In genomic region chr17:79754903-79755302, GRCh38 we compare ENCODE assay signal across 10 cellular contexts. TPM values are rescaled to one million over a fixed set of nuclear protein-coding genes. Genes with fewer than 3 reads are reported as not detected.
DNase-seq lines count a peak whose midpoint lies in the region; ATAC-seq, FAIRE-seq and TF ChIP-seq lines count a peak whose summit lies in the region.
"Not testable (repeated sequence)": the region's sequence is repeated elsewhere in the genome, so short reads cannot be mapped to it uniquely, and the experiment has no call there.
"Had no signal": no experiment of that assay in that cellular context is flagged by ENCODE, and none has a peak within 500 bp of the region (broad histone marks: within the 10 kb centered on the region; RNA-seq: fewer than 3 reads in every experiment).

No MANE protein-coding gene starts in this region.

- H3K36me3 Mint-ChIP-seq in activated naive CD8-positive, alpha-beta T cell; chondrocyte (ENCODE audit: low read depth); progenitor cell of endocrine pancreas (ENCODE audit: insufficient read depth): not testable (repeated sequence)

- H3K27ac Mint-ChIP-seq in activated naive CD8-positive, alpha-beta T cell: peak overlapping the region; percentile 10
- H3K27ac Mint-ChIP-seq in chondrocyte (ENCODE audit: unreplicated experiment): not testable (repeated sequence)
- H3K27ac Mint-ChIP-seq in progenitor cell of endocrine pancreas: peak overlapping the region; percentile 23

- not testable (repeated sequence) for H3K36me3 ChIP-seq in kidney (ENCODE audit: control insufficient read depth in 1 of 2, insufficient read depth in 2 of 2, low read length in 2 of 2); lower lobe of right lung

- H3K4me3 Mint-ChIP-seq in activated naive CD8-positive, alpha-beta T cell; chondrocyte (ENCODE audit: unreplicated experiment); progenitor cell of endocrine pancreas (ENCODE audit: low read depth): not testable (repeated sequence)

- H3K9ac ChIP-seq in kidney (ENCODE audit: low read length in 2 of 2): not testable (repeated sequence)

- H3K27ac ChIP-seq in kidney (ENCODE audit: low read depth in 2 of 2, low read length in 2 of 2); lower lobe of right lung: not testable (repeated sequence)

- H3K4me3 ChIP-seq in kidney (ENCODE audit: low read length in 2 of 2); lower lobe of right lung: not testable (repeated sequence)

- not testable (repeated sequence) for FAIRE-seq in kidney (lab: Jason Lieb, UNC)

- H3K27me3 Mint-ChIP-seq in activated naive CD8-positive, alpha-beta T cell: peaks cover 10% of the 10 kb centered on the region
- H3K27me3 Mint-ChIP-seq in chondrocyte (ENCODE audit: low read depth): peaks cover 20% of the 10 kb centered on the region
- H3K27me3 Mint-ChIP-seq in progenitor cell of endocrine pancreas: not testable (repeated sequence)

- ATAC-seq in lower lobe of right lung: not testable (repeated sequence)

- TF ChIP-seq CTCF in chondrocyte (IDR thresholded peaks at IDR 0.05); kidney (IDR thresholded peaks at IDR 0.05; ENCODE audit: borderline replicate concordance, extremely low read depth, insufficient read depth); lower lobe of right lung (IDR thresholded peaks at IDR 0.05); progenitor cell of endocrine pancreas (IDR thresholded peaks at IDR 0.05; ENCODE audit: unreplicated experiment): not testable (repeated sequence)

- not testable (repeated sequence) for H3K4me1 Mint-ChIP-seq in activated naive CD8-positive, alpha-beta T cell (ENCODE audit: low read depth); chondrocyte (ENCODE audit: low read depth); progenitor cell of endocrine pancreas (ENCODE audit: low read depth)

- intact Hi-C loops in kidney (cut with DNase I); lower lobe of right lung (cut with DNase I): not testable (repeated sequence)

- DNase-seq in chondrocyte (ENCODE audit: low spot score): peak; percentile 43
- DNase-seq in kidney: peak; percentile 24
- peak; percentile 7 for DNase-seq in lower lobe of right lung
- DNase-seq in progenitor cell of endocrine pancreas (ENCODE audit: low spot score, unreplicated experiment): not testable (repeated sequence)

- peaks cover 33% of the 10 kb centered on the region for H3K27me3 ChIP-seq in lower lobe of right lung (ENCODE audit: low read depth)

- not testable (repeated sequence) for H3K4me1 ChIP-seq in kidney (ENCODE audit: control insufficient read depth in 1 of 2, insufficient read depth in 1 of 2, low read depth in 1 of 2, low read length in 2 of 2); lower lobe of right lung

- not testable (repeated sequence) for H3K9me3 ChIP-seq in kidney (ENCODE audit: control insufficient read depth in 1 of 2, low read length in 2 of 2); lower lobe of right lung

- H3K9me3 Mint-ChIP-seq in activated naive CD8-positive, alpha-beta T cell (ENCODE audit: low read depth); chondrocyte (ENCODE audit: low read depth); progenitor cell of endocrine pancreas (ENCODE audit: low read depth): not testable (repeated sequence)

RNA-seq across cellular contexts. Expression of gene CBX2, which starts 23.0 kb away (rescaled TPM):
- total RNA-seq in chondrocyte (4.1 to 11.8 TPM (median 4.9 TPM) in 3 replicates), kidney (3.5 TPM), lower lobe of right lung (3.9 TPM), progenitor cell of endocrine pancreas (106 and 111 TPM in 2 replicates)
- 2.2 TPM for polyA plus RNA-seq in kidney (ENCODE audit: insufficient read depth, low read depth, low replicate concordance)

RNA-seq across cellular contexts. Expression of gene ENPP7, which starts 24.2 kb away (rescaled TPM):
- total RNA-seq in chondrocyte: not detected in 3 replicates
- total RNA-seq in kidney: 0.94 TPM
- 3.7 TPM for polyA plus RNA-seq in kidney (ENCODE audit: insufficient read depth, low read depth, low replicate concordance)
- total RNA-seq in lower lobe of right lung: 0.18 TPM
- not detected in 2 replicates for total RNA-seq in progenitor cell of endocrine pancreas
- total RNA-seq: A172; Calu3; CD4-positive, alpha-beta T cell had no signal
- polyA plus RNA-seq: A549, BJ had no signal

RNA-seq across cellular contexts. Expression of gene CBX8, which starts 42.0 kb away (rescaled TPM):
- total RNA-seq in chondrocyte (4.6 to 8.3 TPM (median 6.1 TPM) in 3 replicates), kidney (6.2 TPM), lower lobe of right lung (5.8 TPM), progenitor cell of endocrine pancreas (21.7 and 23.1 TPM in 2 replicates)
- 3.5 TPM for polyA plus RNA-seq in kidney (ENCODE audit: insufficient read depth, low read depth, low replicate concordance)
